1 cellular context compared by ENCODE assay signal in genomic region chr11:34638897-34639296, GRCh38.
TF ChIP-seq lines count a peak whose summit lies in the region.

No MANE protein-coding gene starts in this region.

TF ChIP-seq in K562, 482 proteins besides CTCF, POLR2A, EP300 and RAD21:
- TF ChIP-seq ATF6 (CRISPR knock-in tag; IDR thresholded peaks at IDR 0.05) (no peak), E2F8 (IDR thresholded peaks at IDR 0.05; ENCODE audit: low read depth, partially characterized antibody) (no peak), ESRRA (IDR thresholded peaks at IDR 0.05; ENCODE audit: borderline replicate concordance, low read depth) (peak; percentile 93), UBTF (IDR thresholded peaks at IDR 0.05; ENCODE audit: borderline replicate concordance in 1 of 2, low read depth in 2 of 2, low read length in 2 of 2) (no peak), NEUROD1 (IDR thresholded peaks at IDR 0.05; ENCODE audit: borderline replicate concordance, low read depth, low read length, partially characterized antibody) (no peak), ARID1B (IDR thresholded peaks at IDR 0.05) (0 out of 2 replicates have a peak, but pooled peaks have one; percentile 17), ZNF695 (CRISPR knock-in tag; IDR thresholded peaks at IDR 0.05) (no peak), HDGF (IDR thresholded peaks at IDR 0.05) (no peak), CBFA2T3 (IDR thresholded peaks at IDR 0.05) (peak; percentile 36; the same call in 1 of the 2 replicates), ZC3H11A (IDR thresholded peaks at IDR 0.05; ENCODE audit: low read depth, low read length) (no peak), MCM3 (IDR thresholded peaks at IDR 0.05) (no peak), MAFF (IDR thresholded peaks at IDR 0.05; ENCODE audit: low read length) (no peak), C11orf30 (IDR thresholded peaks at IDR 0.05; ENCODE audit: low read depth) (no peak)
TF ChIP-seq in K562: peak in this region for 3.
